ENCODE assay signal across 10 cellular contexts in genomic region chr9:110638381-110638954, GRCh38. TPM values are rescaled to one million over a fixed set of nuclear protein-coding genes. Genes with fewer than 3 reads are reported as not detected.
DNase-seq lines count a peak whose midpoint lies in the region; ATAC-seq and TF ChIP-seq lines count a peak whose summit lies in the region.
"Had no signal": no experiment of that assay in that cellular context is flagged by ENCODE, and none has a peak within 500 bp of the region (broad histone marks: within the 10 kb centered on the region; RNA-seq: fewer than 3 reads in every experiment).

No MANE protein-coding gene starts in this region.

- no peaks in the 10 kb centered on the region for H4K20me1 ChIP-seq in OCI-LY7 (ENCODE audit: insufficient read depth, low read length)
- H4K20me1 ChIP-seq: BLaER1 had no signal

- H3K79me2 ChIP-seq in OCI-LY7 (ENCODE audit: insufficient read depth, low read depth, low read length), result no peaks in the 10 kb centered on the region

- TF ChIP-seq POLR2A in esophagus muscularis mucosa (IDR thresholded peaks at IDR 0.05; ENCODE audit: low read depth) (no peak), gastrocnemius medialis (IDR thresholded peaks at IDR 0.05) (no peak)

- no TSS peak for BruUV-seq in OCI-LY7 (replicated peaks; lab: Mats Ljungman, UMichigan)

- H3K27ac ChIP-seq in OCI-LY7 (ENCODE audit: low read depth, low read length, poor library complexity, severe bottlenecking) (no peak overlapping the region), esophagus muscularis mucosa (replicated peaks in 1 of 4) (no peak overlapping the region), gastrocnemius medialis (no peak overlapping the region), substantia nigra (ENCODE audit: low read depth, low read length, poor library complexity, severe bottlenecking) (no peak overlapping the region)
- H3K27ac ChIP-seq: BLaER1 had no signal

- H3K36me3 ChIP-seq in OCI-LY7 (ENCODE audit: insufficient read depth, low read length), result no peaks in the 10 kb centered on the region
- H3K36me3 ChIP-seq in esophagus muscularis mucosa, result no peaks in the 10 kb centered on the region
- no peaks in the 10 kb centered on the region for H3K36me3 ChIP-seq in gastrocnemius medialis
- H3K36me3 ChIP-seq: BLaER1 had no signal

- no peak overlapping the region for H2AFZ ChIP-seq in OCI-LY7 (ENCODE audit: low read length)

- TF ChIP-seq EP300 in esophagus muscularis mucosa (IDR thresholded peaks at IDR 0.05), result no peak

- in situ Hi-C loops in gastrocnemius medialis (cut with MboI; ENCODE audit: low sequenced_read_pairs in 4 of 4), result loop anchor here (5.0 to 25.0 kb wide), 4 partner anchors 424 to 664 kb away; no protein-coding TSS in a partner anchor

- H3K4me1 ChIP-seq in OCI-LY7 (ENCODE audit: insufficient read depth, low read length, poor library complexity, severe bottlenecking) (no peaks in the 10 kb centered on the region), esophagus muscularis mucosa (no peaks in the 10 kb centered on the region), gastrocnemius medialis (no peaks in the 10 kb centered on the region)

- ATAC-seq in gastrocnemius medialis, result no peak
- no peak for ATAC-seq in HG03457 (IDR thresholded peaks at IDR 0.05; ENCODE audit: unreplicated experiment)
- no peak for ATAC-seq in HG02642 (IDR thresholded peaks at IDR 0.05; ENCODE audit: poor library complexity, unreplicated experiment)

- H3K27me3 ChIP-seq in esophagus muscularis mucosa (no peaks in the 10 kb centered on the region), gastrocnemius medialis (no peaks in the 10 kb centered on the region)
- H3K27me3 ChIP-seq: BLaER1 had no signal

- no peak overlapping the region for H3K4me3 ChIP-seq in OCI-LY7 (ENCODE audit: low read depth, low read length, poor library complexity, severe bottlenecking)
- H3K4me3 ChIP-seq in esophagus muscularis mucosa, result no peak overlapping the region
- H3K4me3 ChIP-seq in gastrocnemius medialis, result no peak overlapping the region
- H3K4me3 ChIP-seq: BLaER1 had no signal

- no peak overlapping the region for H3K4me2 ChIP-seq in OCI-LY7 (ENCODE audit: low read length)
- H3K4me2 ChIP-seq: BLaER1 had no signal

- POLR2A ChIA-PET in OCI-LY7 (lab: Charles Lee), result no interaction called here

- no peaks in the 10 kb centered on the region for H3K9me2 ChIP-seq in OCI-LY7 (ENCODE audit: insufficient read depth, low read length)

- intact Hi-C loops in OCI-LY7 (cut with micrococcal nuclease; ENCODE audit: unreplicated experiment) (no loop called here), esophagus muscularis mucosa (cut with DNase I) (loop anchor here (2.0 kb wide), 1 partner anchor 662 kb away; no protein-coding TSS in a partner anchor), gastrocnemius medialis (cut with DNase I; ENCODE audit: low total_unique reads) (loop anchor here (1.0 kb wide), 1 partner anchor 661 kb away; no protein-coding TSS in a partner anchor)

- TF ChIP-seq CTCF in OCI-LY7 (conservative IDR thresholded peaks at IDR 0.05; ENCODE audit: low read length) (peak; percentile 53), esophagus muscularis mucosa (IDR thresholded peaks at IDR 0.05) (peak; percentile 33 to 43 (median 37)), gastrocnemius medialis (IDR thresholded peaks at IDR 0.05 in 4 of 5, conservative IDR thresholded peaks at IDR 0.05 in 1 of 5) (peak in 3 of 5 experiments; percentile 16 to 28 (median 18))

- H3K9me3 ChIP-seq in OCI-LY7 (ENCODE audit: low read length) (no peaks in the 10 kb centered on the region), esophagus muscularis mucosa (peaks cover 0 to 17% (median 15%) of the 10 kb centered on the region in 4 donors), gastrocnemius medialis (peaks cover 0 to 10% (median 0%) of the 10 kb centered on the region in 3 donors)
- H3K9me3 ChIP-seq: BLaER1 had no signal

- CTCF ChIA-PET in OCI-LY7 (lab: Charles Lee; ENCODE audit: unreplicated experiment), result no interaction called here

- WGBS in esophagus muscularis mucosa, result 32% methylated on average over 4 of the region's 4 CpGs

- DNase-seq in NCI-H1417 (lab: John Stamatoyannopoulos, UW) (peak in 2 of 3 experiments; percentile 4 to 54), NCI-H1417 treated with DMSO at 0.1 percent for 48 hours (lab: John Stamatoyannopoulos, UW) (no peak), OCI-LY7 (ENCODE audit: low spot score) (no peak), esophagus muscularis mucosa (ENCODE audit: extremely low spot score) (no peak), gastrocnemius medialis (no peak), substantia nigra (lab: John Stamatoyannopoulos, UW) (no peak)
- DNase-seq: activated CD4-positive, CD25-positive, alpha-beta regulatory T cell treated with anti-CD3 and anti-CD28 coated beads, Interleukin-2, amount 50 U/mL, for 72 hours had no signal

RNA-seq across cellular contexts. Expression of gene MUSK, which starts 30.1 kb away (rescaled TPM):
- not detected in 2 replicates for total RNA-seq in OCI-LY7 (2014; rRNA removed; shearing (Covaris generic))
- total RNA-seq in OCI-LY7 (2022), result not detected in 2 replicates
- total RNA-seq in esophagus muscularis mucosa, result 1 to 10 TPM; 1.5 to 7.9 (median 5.4) TPM
- total RNA-seq in gastrocnemius medialis, result 10 to 100 TPM; 10.2 to 47.5 (median 27.1) TPM

RNA-seq across cellular contexts. Expression of gene SVEP1, which starts 58.9 kb away (rescaled TPM):
- total RNA-seq in OCI-LY7 (2014; rRNA removed; shearing (Covaris generic)), result not detected in 2 replicates
- total RNA-seq in OCI-LY7 (2022) (not detected in 2 replicates), esophagus muscularis mucosa (10 to 100 TPM; 41.9 to 71.6 (median 60.6) TPM), gastrocnemius medialis (10 to 100 TPM in 1 of 4 donors, 1 to 10 TPM in 3; 3.8 to 10.3 (median 6.5) TPM)

Comparison
In these comparisons a context has a peak if more than half of its experiments do, and no peak if none do; other contexts are left out.
1. DNase-seq: peak in NCI-H1417 (2 of 3); none in NCI-H1417 treated with DMSO at 0.1 percent for 48 hours (single experiment), OCI-LY7 (single experiment), esophagus muscularis mucosa (single experiment), gastrocnemius medialis (0 of 2) and substantia nigra (0 of 49).
2. RNA of gene SVEP1, which starts 58.9 kb away (total RNA-seq): 41.9 to 71.6 TPM in esophagus muscularis mucosa and 3.8 to 10.3 TPM in gastrocnemius medialis; not detected in OCI-LY7; every median in the first group is over 4 times any median in the second.
3. Peak in every context shown above with its lines, with median percentiles within 50 percentile points of each other: CTCF ChIP-seq.